In the genomic region with DNA sequence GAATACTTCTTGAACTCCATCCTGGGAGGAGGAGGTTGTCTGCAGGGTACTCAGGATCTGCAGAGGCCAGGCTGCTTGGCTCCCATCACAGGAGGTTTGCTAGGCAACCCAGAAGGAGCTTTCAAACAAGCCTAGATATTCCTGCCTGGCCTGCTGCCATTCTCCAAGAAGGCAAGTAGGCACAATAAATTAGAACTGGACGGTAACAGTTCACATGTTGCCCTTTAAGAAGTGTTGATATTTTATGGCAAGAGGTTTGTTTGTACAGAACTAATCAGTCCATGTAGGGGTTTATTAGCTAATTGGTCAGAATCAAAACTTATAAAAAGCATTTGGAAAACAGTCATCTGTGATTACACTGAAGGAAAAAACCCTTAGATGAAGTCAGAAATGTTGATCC, we compare ENCODE assay signal across 19 cellular contexts. TPM values are rescaled to one million over a fixed set of nuclear protein-coding genes. Genes with fewer than 3 reads are reported as not detected.
A peak's percentile ranks its signal among the peaks of the same experiment; 100 is the strongest.
DNase-seq lines count a peak whose midpoint lies in the region; ATAC-seq and TF ChIP-seq lines count a peak whose summit lies in the region.
"Had no signal": no experiment of that assay in that cellular context is flagged by ENCODE, and none has a peak within 500 bp of the region (broad histone marks: within the 10 kb centered on the region; RNA-seq: fewer than 3 reads in every experiment).

No MANE protein-coding gene starts in this region.

- intact Hi-C loops in transverse colon (cut with DNase I; ENCODE audit: low total_unique reads) = no loop called here

- H2AFZ ChIP-seq in MM.1S (ENCODE audit: low read length) = no peak overlapping the region

- H3K4me1 Mint-ChIP-seq in T-cell = no peaks in the 10 kb centered on the region
- H3K4me1 Mint-ChIP-seq: activated naive CD4-positive, alpha-beta T cell treated with anti-CD3 and anti-CD28 coated beads, Interleukin-2, amount 50 U/mL, for 24 hours had no signal

- no peak for TF ChIP-seq CTCF in fibroblast of the aortic adventitia (IDR thresholded peaks at IDR 0.05; ENCODE audit: insufficient read depth, low read length)
- TF ChIP-seq CTCF in transverse colon (IDR thresholded peaks at IDR 0.05) = no peak
- TF ChIP-seq CTCF in MM.1S (IDR thresholded peaks at IDR 0.05; ENCODE audit: low read length) = no peak

- no peaks in the 10 kb centered on the region for H3K9me3 Mint-ChIP-seq in T-cell
- H3K9me3 Mint-ChIP-seq: activated naive CD4-positive, alpha-beta T cell treated with anti-CD3 and anti-CD28 coated beads, Interleukin-2, amount 50 U/mL, for 24 hours had no signal

- POLR2A ChIA-PET in T-cell (lab: Charles Lee) = interaction anchor here in 1 of 2 donors (0.6 kb wide), 2 partner anchors 15 to 243 kb away, joined by 3 read pairs; no protein-coding TSS in a partner anchor

- TF ChIP-seq EP300 in transverse colon (IDR thresholded peaks at IDR 0.05; ENCODE audit: low read depth) = no peak

- 17 to 20% methylated on average over 1 of the region's 1 CpG for WGBS in transverse colon (ENCODE audit: low coverage in 1 of 2), 2 donors

- H3K4me3 ChIP-seq in fibroblast of the aortic adventitia (ENCODE audit: low read depth, low read length) (no peak overlapping the region), muscle layer of duodenum (ENCODE audit: low read depth in 1 of 2, low read length in 2 of 2) (no peak overlapping the region), transverse colon (no peak overlapping the region), MM.1S (ENCODE audit: low read length) (no peak overlapping the region)
- H3K4me3 ChIP-seq: lung had no signal

- H3K27me3 ChIP-seq in muscle layer of duodenum (ENCODE audit: low read depth, low read length) (no peaks in the 10 kb centered on the region), transverse colon (no peaks in the 10 kb centered on the region), MM.1S (replicated peaks; ENCODE audit: insufficient read depth, low read length) (no peaks in the 10 kb centered on the region)

- CTCF ChIA-PET in T-cell (lab: Charles Lee) = interaction anchor here in 1 of 2 donors (0.6 kb wide), 1 partner anchor 112 kb away, joined by 3 read pairs; no protein-coding TSS in a partner anchor

- H3K9ac ChIP-seq in MM.1S (ENCODE audit: low read length) = no peak overlapping the region

- no peak overlapping the region for H3K27ac Mint-ChIP-seq in T-cell
- H3K27ac Mint-ChIP-seq: activated naive CD4-positive, alpha-beta T cell treated with anti-CD3 and anti-CD28 coated beads, Interleukin-2, amount 50 U/mL, for 24 hours had no signal

- H3K9me2 ChIP-seq in MM.1S (replicated peaks; ENCODE audit: insufficient read depth, low read length) = no peaks in the 10 kb centered on the region

- H3K27me3 Mint-ChIP-seq in T-cell = peaks cover 3 to 13% of the 10 kb centered on the region in 2 donors

- H3K4me2 ChIP-seq in MM.1S (ENCODE audit: low read depth, low read length) = no peak overlapping the region

- no peak for TF ChIP-seq POLR2A in transverse colon (IDR thresholded peaks at IDR 0.05)

- H3K4me1 ChIP-seq in muscle layer of duodenum (ENCODE audit: control insufficient read depth in 1 of 2, insufficient read depth in 2 of 2, low read length in 2 of 2) = peaks cover 3 to 65% of the 10 kb centered on the region in 2 donors
- peaks cover 0 to 21% (median 5%) of the 10 kb centered on the region in 4 donors for H3K4me1 ChIP-seq in transverse colon
- no peaks in the 10 kb centered on the region for H3K4me1 ChIP-seq in MM.1S (ENCODE audit: low read length)

- no peak overlapping the region for H3K4me3 Mint-ChIP-seq in T-cell
- H3K4me3 Mint-ChIP-seq: activated naive CD4-positive, alpha-beta T cell treated with anti-CD3 and anti-CD28 coated beads, Interleukin-2, amount 50 U/mL, for 24 hours had no signal

- H3K9me3 ChIP-seq in muscle layer of duodenum (ENCODE audit: control insufficient read depth in 1 of 2, low read length in 2 of 2) = no peaks in the 10 kb centered on the region
- H3K9me3 ChIP-seq in transverse colon = no peaks in the 10 kb centered on the region
- H3K9me3 ChIP-seq in MM.1S (replicated peaks; ENCODE audit: insufficient read depth, low read length) = no peaks in the 10 kb centered on the region

- H3K36me3 ChIP-seq in muscle layer of duodenum (ENCODE audit: control insufficient read depth in 1 of 2, insufficient read depth in 2 of 2, low read length in 2 of 2) = no peaks in the 10 kb centered on the region
- H3K36me3 ChIP-seq in transverse colon = no peaks in the 10 kb centered on the region
- H3K36me3 ChIP-seq in MM.1S (replicated peaks; ENCODE audit: insufficient read depth, low read length) = no peaks in the 10 kb centered on the region

- no peaks in the 10 kb centered on the region for H3K79me2 ChIP-seq in MM.1S (ENCODE audit: low read length)

- H3K27ac ChIP-seq in muscle layer of duodenum (ENCODE audit: low read length) (peak overlapping the region; percentile 21), transverse colon (peak overlapping the region; percentile 16 to 80 (median 58)), MM.1S (ENCODE audit: low read length) (no peak overlapping the region)
- H3K27ac ChIP-seq: 22Rv1, epithelial cell of prostate had no signal

- no peaks in the 10 kb centered on the region for H3K36me3 Mint-ChIP-seq in T-cell
- H3K36me3 Mint-ChIP-seq: activated naive CD4-positive, alpha-beta T cell treated with anti-CD3 and anti-CD28 coated beads, Interleukin-2, amount 50 U/mL, for 24 hours had no signal

- DNase-seq in DMS 273 (lab: John Stamatoyannopoulos, UW; ENCODE audit: unreplicated experiment) (peak; percentile 63), DMS 273 treated with DMSO at 0.1 percent for 48 hours (lab: John Stamatoyannopoulos, UW) (no peak), fibroblast of the aortic adventitia (ENCODE audit: low read depth) (peak; percentile 25), transverse colon (peak; percentile 46), T-cell (no peak), MM.1S (no peak)
- DNase-seq: activated CD8-positive, alpha-beta memory T cell treated with anti-CD3 and anti-CD28 coated beads, Interleukin-2, amount 50 U/mL, for 48 hours; NCI-H1048; NCI-H2227 treated with DMSO at 0.1 percent for 48 hours; PC-3; stimulated activated CD4-positive, alpha-beta T cell treated with anti-CD3 and anti-CD28 coated beads, Interleukin-15, amount 100 ng/mL, for 24 hours; T-helper 1 cell had no signal

- no peaks in the 10 kb centered on the region for H4K20me1 ChIP-seq in MM.1S (ENCODE audit: insufficient read depth, low read length)

- ATAC-seq in GM19455 (IDR thresholded peaks at IDR 0.05; ENCODE audit: unreplicated experiment) = no peak
- no peak for ATAC-seq in T-cell (replicated peaks in 1 of 4)
- ATAC-seq: activated CD4-positive, CD25-positive, alpha-beta regulatory T cell treated with anti-CD3 and anti-CD28 coated beads, Interleukin-2, amount 50 U/mL, for 24 hours; PC-3 had no signal

- in situ Hi-C loops in transverse colon (cut with MboI; ENCODE audit: low pct_ligation_motif_present in 1 of 4, low pct_unique_long_range_greater_than_20kb in 1 of 4, low sequenced_read_pairs in 3 of 4) = no loop called here

- H3F3A ChIP-seq in MM.1S (ENCODE audit: insufficient read depth, low read length) = no peaks in the 10 kb centered on the region

RNA-seq across cellular contexts. Expression of a gene that starts 39.3 kb away (rescaled TPM):
- total RNA-seq in fibroblast of the aortic adventitia (ENCODE audit: low replicate concordance) (3.4 and 28.3 TPM in 2 replicates), transverse colon (100 to 1,000 TPM in 3 of 4 donors, 10 to 100 TPM in 1; 99.7 to 400 (median 145) TPM), T-cell (1 to 10 TPM in 3 of 5 donors, under 1 TPM in 2; 0.21 to 1.6 (median 1.2) TPM)

Comparison
In these comparisons a context has a peak if more than half of its experiments do, and no peak if none do; other contexts are left out.
1. DNase-seq: peak in DMS 273 (single experiment), fibroblast of the aortic adventitia (single experiment) and transverse colon (single experiment); none in DMS 273 treated with DMSO at 0.1 percent for 48 hours (single experiment), T-cell (0 of 34) and MM.1S (single experiment).